In the genomic region with DNA sequence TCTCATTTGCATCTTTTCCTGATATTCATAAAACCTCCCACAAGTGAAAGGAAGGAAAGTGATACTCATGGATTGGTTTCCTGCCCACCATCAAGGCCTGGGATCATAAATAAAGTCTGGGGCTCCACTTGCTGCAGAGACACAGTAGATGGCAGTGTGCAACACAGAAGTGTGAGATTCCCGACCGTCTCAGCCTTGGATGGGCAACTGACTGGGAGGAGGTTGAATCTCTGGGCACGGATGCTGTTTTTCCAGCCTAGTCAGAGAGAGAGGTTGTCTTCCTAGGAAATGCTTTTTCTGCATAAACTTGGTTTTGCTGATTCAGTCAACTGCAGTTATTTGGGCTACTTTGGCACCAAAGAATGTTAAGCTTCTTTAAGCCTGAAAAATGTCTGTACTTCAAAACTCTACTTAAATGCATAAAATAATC, we compare ENCODE assay signal across 8 cellular contexts. TPM values are rescaled to one million over a fixed set of nuclear protein-coding genes. Genes with fewer than 3 reads are reported as not detected.
DNase-seq lines count a peak whose midpoint lies in the region; ATAC-seq, FAIRE-seq and TF ChIP-seq lines count a peak whose summit lies in the region.

No MANE protein-coding gene starts in this region.

- FAIRE-seq in H1 (lab: Jason Lieb, UNC): peak; percentile 90

- no peaks in the 10 kb centered on the region for H3K9me3 Mint-ChIP-seq in activated naive CD8-positive, alpha-beta T cell treated with anti-CD3 and anti-CD28 coated beads, Interleukin-2, amount 50 U/mL, for 24 hours

- no peaks in the 10 kb centered on the region for H3K9me2 ChIP-seq in OCI-LY1 (ENCODE audit: low read depth, low read length)

- H3K4ac ChIP-seq in H1 (replicated peaks; ENCODE audit: insufficient read length, low read depth, low read length): no peak overlapping the region

- H3K4me1 Mint-ChIP-seq in activated naive CD8-positive, alpha-beta T cell treated with anti-CD3 and anti-CD28 coated beads, Interleukin-2, amount 50 U/mL, for 24 hours: no peaks in the 10 kb centered on the region

- TF ChIP-seq POLR2A in H1 (IDR thresholded peaks at IDR 0.05; ENCODE audit: control extremely low read depth in 1 of 2, low read depth in 2 of 2, low read length in 2 of 2) (peak in 1 of 2 experiments; percentile 19; a peak in 1 of 3 replicates), Peyer's patch (IDR thresholded peaks at IDR 0.05) (no peak)

- no peak overlapping the region for H3K27ac Mint-ChIP-seq in activated naive CD8-positive, alpha-beta T cell treated with anti-CD3 and anti-CD28 coated beads, Interleukin-2, amount 50 U/mL, for 24 hours

- H4K20me1 ChIP-seq in OCI-LY1 (ENCODE audit: insufficient read depth, low read length) (no peaks in the 10 kb centered on the region), H1 (replicated peaks in 1 of 2; ENCODE audit: control insufficient read depth in 1 of 2, insufficient read depth in 2 of 2, low read length in 2 of 2) (no peaks in the 10 kb centered on the region)

- H3K79me1 ChIP-seq in H1 (ENCODE audit: low read depth, low read length): no peaks in the 10 kb centered on the region

- no peak overlapping the region for H2AK5ac ChIP-seq in H1 (ENCODE audit: low read depth, low read length)

- H3K4me1 ChIP-seq in OCI-LY1 (ENCODE audit: insufficient read depth, low read length, severe bottlenecking): no peaks in the 10 kb centered on the region
- H3K4me1 ChIP-seq in H1 (replicated peaks in 1 of 4; ENCODE audit: control insufficient read depth in 3 of 4, insufficient read depth in 4 of 4, low read length in 3 of 4): no peaks in the 10 kb centered on the region
- no peaks in the 10 kb centered on the region for H3K4me1 ChIP-seq in Peyer's patch

- H3K4me2 ChIP-seq in OCI-LY1 (ENCODE audit: low read length) (no peak overlapping the region), H1 (ENCODE audit: insufficient read depth in 1 of 2, low read depth in 2 of 2, low read length in 2 of 2) (no peak overlapping the region)

- H2BK12ac ChIP-seq in H1 (ENCODE audit: low read depth, low read length): no peak overlapping the region

- no peaks in the 10 kb centered on the region for H3K9me3 ChIP-seq in OCI-LY1 (ENCODE audit: low read length)
- H3K9me3 ChIP-seq in H1 (ENCODE audit: insufficient read depth in 2 of 2, low read depth in 1 of 2, low read length in 1 of 2): no peaks in the 10 kb centered on the region
- H3K9me3 ChIP-seq in Peyer's patch: no peaks in the 10 kb centered on the region

- no peak overlapping the region for H3K14ac ChIP-seq in H1 (ENCODE audit: insufficient read length)

- no peaks in the 10 kb centered on the region for H3K23me2 ChIP-seq in H1 (ENCODE audit: low read depth, low read length)

- no peak overlapping the region for H3K18ac ChIP-seq in H1 (ENCODE audit: extremely low read depth, low read length)

- H3K4me3 ChIP-seq in OCI-LY1 (ENCODE audit: low read depth, low read length, poor library complexity, severe bottlenecking) (no peak overlapping the region), H1 (ENCODE audit: extremely low read depth in 1 of 4, insufficient read depth in 2 of 4, low read depth in 3 of 4, low read length in 4 of 4) (no peak overlapping the region), Peyer's patch (no peak overlapping the region)

- no peak overlapping the region for H3K23ac ChIP-seq in H1 (ENCODE audit: insufficient read length)

- no peak overlapping the region for H2BK120ac ChIP-seq in H1 (replicated peaks; ENCODE audit: low read depth, low read length)

- H4K5ac ChIP-seq in H1 (ENCODE audit: insufficient read length, low read depth, low read length): no peak overlapping the region

- TF ChIP-seq EP300 in H1 (IDR thresholded peaks at IDR 0.05; ENCODE audit: borderline replicate concordance in 1 of 2, low read depth in 2 of 2, low read length in 2 of 2): no peak

- H3K36me3 ChIP-seq in OCI-LY1 (ENCODE audit: insufficient read depth, low read length) (no peaks in the 10 kb centered on the region), H1 (ENCODE audit: control insufficient read depth in 2 of 4, insufficient read depth in 4 of 4, low read length in 3 of 4) (no peaks in the 10 kb centered on the region), Peyer's patch (no peaks in the 10 kb centered on the region)

- H2AFZ ChIP-seq in OCI-LY1 (ENCODE audit: low read length) (no peak overlapping the region), H1 (ENCODE audit: low read length) (no peak overlapping the region)

- H4K91ac ChIP-seq in H1 (replicated peaks; ENCODE audit: insufficient read length, low read length): no peak overlapping the region

- H2BK20ac ChIP-seq in H1 (ENCODE audit: low read length): no peak overlapping the region

- no peak overlapping the region for H3K4me3 Mint-ChIP-seq in activated naive CD8-positive, alpha-beta T cell treated with anti-CD3 and anti-CD28 coated beads, Interleukin-2, amount 50 U/mL, for 24 hours

- POLR2A ChIA-PET in H1 (lab: Charles Lee; ENCODE audit: partially characterized antibody): no interaction called here

- TF ChIP-seq CTCF in OCI-LY1 (IDR thresholded peaks at IDR 0.05; ENCODE audit: low read length): peak; percentile 37; the same call in 1 of the 2 replicates
- TF ChIP-seq CTCF in H1 (IDR thresholded peaks at IDR 0.05; ENCODE audit: control extremely low read depth in 1 of 3, insufficient read depth in 1 of 3, low read depth in 1 of 3, low read length in 3 of 3): peak; percentile 68 to 88 (median 78)
- peak in 3 of 6 experiments; percentile 7 to 28 (median 27) for TF ChIP-seq CTCF in Peyer's patch (IDR thresholded peaks at IDR 0.05)

- H3K27ac ChIP-seq in OCI-LY1 (ENCODE audit: low read depth, low read length, poor library complexity, severe bottlenecking): no peak overlapping the region
- no peak overlapping the region for H3K27ac ChIP-seq in H1 (ENCODE audit: low read depth, low read length)
- H3K27ac ChIP-seq in Peyer's patch: no peak overlapping the region

- no peaks in the 10 kb centered on the region for H3K79me2 ChIP-seq in OCI-LY1 (ENCODE audit: insufficient read depth, low read length)
- no peaks in the 10 kb centered on the region for H3K79me2 ChIP-seq in H1 (ENCODE audit: control insufficient read depth in 1 of 2, insufficient read depth in 2 of 2, low read length in 2 of 2)

- ATAC-seq in activated naive CD8-positive, alpha-beta T cell treated with anti-CD3 and anti-CD28 coated beads, Interleukin-2, amount 50 U/mL, for 24 hours: no peak

- H3K27me3 ChIP-seq in OCI-LY1 (ENCODE audit: insufficient read depth, low read length) (no peaks in the 10 kb centered on the region), H1 (replicated peaks in 1 of 4; ENCODE audit: control insufficient read depth in 3 of 4, extremely low read depth in 1 of 4, insufficient read depth in 3 of 4, low read length in 3 of 4) (no peaks in the 10 kb centered on the region), Peyer's patch (no peaks in the 10 kb centered on the region)

- CTCF ChIA-PET in H1 (lab: Charles Lee; ENCODE audit: partially characterized antibody): interaction anchor here (0.7 to 1.5 kb wide), 4 partner anchors 25 to 1546 kb away, joined by 3 to 5 read pairs (median 4); no protein-coding TSS in a partner anchor

- peak; percentile 85 for DNase-seq in AG20443 (ENCODE audit: low spot score)
- DNase-seq in HT-29 (ENCODE audit: low spot score): peak; percentile 59
- DNase-seq in H1 (ENCODE audit: low read depth in 1 of 2, low spot score in 2 of 2): peak; percentile 23 to 50
- peak; percentile 50 for DNase-seq in middle frontal gyrus (ENCODE audit: extremely low spot score, low spot score)
- DNase-seq in activated naive CD8-positive, alpha-beta T cell treated with anti-CD3 and anti-CD28 coated beads, Interleukin-2, amount 50 U/mL, for 24 hours: no peak
- DNase-seq in Peyer's patch: no peak
- no peak for DNase-seq in cortex of kidney (lab: John Stamatoyannopoulos, UW)

- H3K36me3 Mint-ChIP-seq in activated naive CD8-positive, alpha-beta T cell treated with anti-CD3 and anti-CD28 coated beads, Interleukin-2, amount 50 U/mL, for 24 hours (ENCODE audit: low read depth): no peaks in the 10 kb centered on the region

- no peak overlapping the region for H3K56ac ChIP-seq in H1 (replicated peaks; ENCODE audit: insufficient read length, low read depth, low read length)

- no peak overlapping the region for H4K8ac ChIP-seq in H1 (ENCODE audit: extremely low read depth, insufficient read depth, low read length)

- TF ChIP-seq RAD21 in H1 (IDR thresholded peaks at IDR 0.05 in 1 of 2, conservative IDR thresholded peaks at IDR 0.05 in 1 of 2; ENCODE audit: low read depth in 2 of 2, low read length in 2 of 2): peak; percentile 87 to 91

- H2BK15ac ChIP-seq in H1 (ENCODE audit: low read length): no peak overlapping the region

- 22% methylated on average over 3 of the region's 3 CpGs; no CpG with 5 or more reads in 1 of the 2 experiments for WGBS in H1 (ENCODE audit: extremely low coverage in 1 of 2, insufficient coverage in 1 of 2, insufficient read length in 1 of 2, insufficient replicate concordance in 2 of 2, low coverage in 1 of 2, low lambda C conversion rate in 2 of 2, missing lambda C conversion rate in 1 of 2), 2 experiments

- H2BK5ac ChIP-seq in H1 (ENCODE audit: low read depth, low read length): no peak overlapping the region

- peaks cover 6% of the 10 kb centered on the region for H3K27me3 Mint-ChIP-seq in activated naive CD8-positive, alpha-beta T cell treated with anti-CD3 and anti-CD28 coated beads, Interleukin-2, amount 50 U/mL, for 24 hours

- no peak overlapping the region for H3K9ac ChIP-seq in OCI-LY1 (ENCODE audit: low read length)
- no peak overlapping the region for H3K9ac ChIP-seq in H1 (replicated peaks in 1 of 4; ENCODE audit: extremely low read depth in 1 of 4, low read depth in 3 of 4, low read length in 3 of 4)

- no peaks in the 10 kb centered on the region for H3F3A ChIP-seq in OCI-LY1 (ENCODE audit: insufficient read depth, low read length)

TF ChIP-seq in H1, 55 proteins besides CTCF, POLR2A, EP300 and RAD21 (continues in another document):
- TF ChIP-seq POU5F1 (IDR thresholded peaks at IDR 0.05; ENCODE audit: low read depth, low read length): no peak
- no peak for TF ChIP-seq RBBP5 (IDR thresholded peaks at IDR 0.05; ENCODE audit: borderline replicate concordance, low read depth, low read length)
- TF ChIP-seq EGR1 (IDR thresholded peaks at IDR 0.05; ENCODE audit: borderline replicate concordance, low read depth, low read length): no peak
- no peak for TF ChIP-seq TCF12 (IDR thresholded peaks at IDR 0.05; ENCODE audit: low read depth, low read length)
- TF ChIP-seq SIX5 (IDR thresholded peaks at IDR 0.05; ENCODE audit: low read depth, low read length): no peak

RNA-seq across cellular contexts. Expression of a gene that starts 9.9 kb away (rescaled TPM):
- not detected in 2 replicates for total RNA-seq in HT-29 (2014; rRNA removed; shearing (Covaris generic))
- total RNA-seq in H1 (2021; fragmentation: NEBNext Ultra II Directional; extraction: Animal tissue kit (Norgen Biotek cat#: 25700)): not detected in 2 replicates
- polyA plus RNA-seq in H1 (2011; rRNA removed): not detected in 2 replicates
- polyA plus RNA-seq in H1 (2011; cell fraction: cytosol; rRNA removed): not detected
- polyA plus RNA-seq in H1 (2011; cell fraction: nucleus; rRNA removed): not detected
- polyA plus RNA-seq in H1 (2012, experiment 1 of 2): not detected in 4 replicates
- not detected for polyA plus RNA-seq in H1 (2012, experiment 2 of 2)
- polyA plus RNA-seq in H1 (2013, experiment 1 of 2): not detected
- polyA plus RNA-seq in H1 (2013, experiment 2 of 2): not detected
- not detected in 2 replicates for polyA minus RNA-seq in H1 (2011; rRNA and poly(A)+ RNA removed)
- not detected for polyA minus RNA-seq in H1 (2011; cell fraction: cytosol; rRNA and poly(A)+ RNA removed)
- not detected for polyA minus RNA-seq in H1 (2011; cell fraction: nucleus; rRNA and poly(A)+ RNA removed)
- not detected for total RNA-seq in Peyer's patch

Comparison
In these comparisons a context has a peak if more than half of its experiments do, and no peak if none do; other contexts are left out.
1. DNase-seq: peak in AG20443 (single experiment), HT-29 (single experiment), H1 (2 of 2) and middle frontal gyrus (single experiment); none in activated naive CD8-positive, alpha-beta T cell treated with anti-CD3 and anti-CD28 coated beads, Interleukin-2, amount 50 U/mL, for 24 hours (single experiment), Peyer's patch (0 of 3) and cortex of kidney (single experiment).